Comparison of ENCODE assay signal across 24 cellular contexts in the genomic region with DNA sequence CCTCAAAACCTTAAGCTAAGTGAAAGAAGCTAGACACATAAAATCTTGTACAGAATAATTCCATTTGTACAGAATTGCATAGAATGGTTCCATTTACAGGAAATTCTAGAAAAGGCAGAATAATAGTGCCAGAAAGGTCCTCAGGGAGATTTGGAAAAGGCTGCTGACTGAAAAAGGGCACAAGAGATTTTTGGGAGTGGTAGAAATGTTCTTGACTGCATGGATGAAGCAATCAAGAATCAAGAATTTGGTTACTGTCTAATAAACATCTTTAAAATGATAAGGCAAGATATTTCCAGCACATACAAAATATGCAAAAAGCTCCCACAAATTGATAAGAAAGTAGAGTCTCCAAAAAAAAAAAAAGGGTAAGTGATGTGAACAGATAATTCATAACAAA.
"Had no signal": no experiment of that assay in that cellular context is flagged by ENCODE, and none has a peak within 500 bp of the region (broad histone marks: within the 10 kb centered on the region; RNA-seq: fewer than 3 reads in every experiment).

No MANE protein-coding gene starts in this region.

- H3K27ac ChIP-seq: colonic mucosa, epithelial cell of prostate, esophagus squamous epithelium, gastrocnemius medialis, heart right ventricle, left lung, lower lobe of right lung had no signal

- H3K27me3 ChIP-seq: colonic mucosa, esophagus squamous epithelium, gastrocnemius medialis, heart right ventricle, left lung had no signal

- H3K9me3 Mint-ChIP-seq: dendritic cell treated with granulocyte-macrophage colony-stimulating factor and Interleukin-4, amounts not matched to agents 40 ng/mL and 50 ng/mL, for 4 days; effector memory CD8-positive, alpha-beta T cell had no signal

- H3K4me1 ChIP-seq: colonic mucosa, esophagus squamous epithelium, left lung, lower lobe of right lung had no signal

- H3K36me3 ChIP-seq: colonic mucosa, esophagus squamous epithelium, gastrocnemius medialis, heart right ventricle, left lung, lower lobe of right lung had no signal

- H3K9me3 ChIP-seq: colonic mucosa, esophagus squamous epithelium, gastrocnemius medialis, left lung, lower lobe of right lung, mucosa of descending colon had no signal

- DNase-seq: cerebellar nuclear complex; colonic mucosa; cortex of kidney; effector CD8-positive, alpha-beta T cell; effector memory CD8-positive, alpha-beta T cell; endodermal cell; erythroblast; esophagus squamous epithelium; foreskin fibroblast; foreskin melanocyte; gastrocnemius medialis; glutamatergic neuron; head of caudate nucleus; heart right ventricle; hippocampal formation; left cardiac atrium; left lung; left ventricle myocardium superior; lower lobe of right lung; mesenchymal stem cell; mucosa of descending colon had no signal

- H3K4me1 Mint-ChIP-seq: endodermal cell, mesothelial cell of epicardium had no signal

- H3K27ac Mint-ChIP-seq: dendritic cell treated with granulocyte-macrophage colony-stimulating factor and Interleukin-4, amounts not matched to agents 40 ng/mL and 50 ng/mL, for 4 days; effector memory CD8-positive, alpha-beta T cell; endodermal cell; mesothelial cell of epicardium had no signal

- H3K4me3 Mint-ChIP-seq: dendritic cell treated with granulocyte-macrophage colony-stimulating factor and Interleukin-4, amounts not matched to agents 40 ng/mL and 50 ng/mL, for 4 days; effector memory CD8-positive, alpha-beta T cell; endodermal cell; mesothelial cell of epicardium had no signal

- H3K4me3 ChIP-seq: colonic mucosa, esophagus squamous epithelium, gastrocnemius medialis, heart right ventricle, left lung, lower lobe of right lung, mucosa of descending colon had no signal
